Comparison of ENCODE assay signal across 8 cellular contexts in the genomic region with DNA sequence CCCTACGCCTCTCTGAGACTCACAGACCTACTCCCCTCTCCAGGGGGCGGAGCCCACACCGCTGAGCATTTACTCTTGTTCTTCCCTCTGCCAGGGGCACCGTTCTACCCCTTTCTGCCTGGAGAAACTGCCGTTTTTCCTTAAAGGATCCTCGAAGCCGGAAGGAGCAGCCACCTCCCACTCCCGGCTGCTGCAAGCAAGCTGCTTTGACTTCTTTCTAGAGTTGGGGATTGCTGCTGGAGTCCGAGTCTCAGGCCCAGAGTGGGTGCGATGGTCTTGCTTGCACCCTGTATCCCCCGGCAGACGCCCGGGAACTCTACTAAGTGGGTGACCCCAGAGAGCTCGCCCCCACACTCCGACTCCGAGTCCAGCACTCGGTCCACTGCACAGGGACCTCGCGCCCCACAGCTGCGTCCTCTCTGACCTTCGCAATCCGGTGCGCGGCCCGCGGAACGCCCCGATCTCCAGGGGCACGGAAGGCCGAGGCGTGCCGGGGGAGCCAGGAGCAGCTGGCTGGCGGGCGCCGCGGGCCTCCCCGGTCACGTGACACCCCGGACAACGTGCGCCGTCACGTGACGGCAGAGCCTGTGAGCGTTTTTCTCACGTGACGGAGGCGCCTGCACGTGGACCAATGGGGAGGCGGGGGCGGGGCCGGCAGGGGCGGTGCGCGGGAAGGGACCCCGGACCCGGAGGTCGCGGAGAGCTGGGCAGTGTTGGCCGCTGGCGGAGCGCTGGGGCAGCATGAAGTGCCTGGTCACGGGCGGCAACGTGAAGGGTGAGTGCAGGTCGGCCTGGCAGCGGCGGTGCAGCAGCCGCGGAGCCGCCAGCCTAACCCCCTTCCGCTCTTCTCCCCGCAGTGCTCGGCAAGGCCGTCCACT. TPM values are rescaled to one million over a fixed set of nuclear protein-coding genes. Genes with fewer than 3 reads are reported as not detected.
DNase-seq lines count a peak whose midpoint lies in the region; ATAC-seq and TF ChIP-seq lines count a peak whose summit lies in the region.

TSS of gene RAD9A (plus strand) at position 683 of the 878 bp plus-strand sequence. CDS start at position 742, 59 bp downstream.

- intact Hi-C loops in left ventricle myocardium inferior (cut with micrococcal nuclease) = loop anchor here (10.0 kb wide), 1 partner anchor 113 kb away; the partner anchor contains the start of genes CDK2AP2 and PITPNM1
- intact Hi-C loops in prostate gland (cut with DNase I) = no loop called here

- H3K27ac ChIP-seq in left ventricle myocardium inferior (replicated peaks) (peak within 1 kb of the TSS; percentile 89), prostate gland (peak within 1 kb of the TSS; percentile 72 to 80)

- H3K9me3 Mint-ChIP-seq in T-helper 1 cell treated with Interleukin-12 subunit alpha and Interleukin-12 subunit beta and Interleukin-4 antibody, amounts not matched to agents 30 μg/mL and 1 μg/mL, for 36 hours = no peaks in the 10 kb centered on the region

- peak; percentile 54 for ATAC-seq in HG02763 (IDR thresholded peaks at IDR 0.05; ENCODE audit: unreplicated experiment)

- peak within 1 kb of the TSS; percentile 83 for H3K4me3 ChIP-seq in GM08714 (ENCODE audit: low read length)
- H3K4me3 ChIP-seq in left ventricle myocardium inferior = peak within 1 kb of the TSS; percentile 92
- H3K4me3 ChIP-seq in prostate gland = peak within 1 kb of the TSS; percentile 78 to 88

- H3K4me3 Mint-ChIP-seq in T-helper 1 cell treated with Interleukin-12 subunit alpha and Interleukin-12 subunit beta and Interleukin-4 antibody, amounts not matched to agents 30 μg/mL and 1 μg/mL, for 36 hours = peak within 1 kb of the TSS; percentile 91

- TF ChIP-seq CTCF in left ventricle myocardium inferior (IDR thresholded peaks at IDR 0.05; ENCODE audit: borderline replicate concordance) (no peak), prostate gland (IDR thresholded peaks at IDR 0.05) (peak in 1 of 4 experiments; percentile 16)

- H3K9me3 ChIP-seq in left ventricle myocardium inferior (replicated peaks) = no peaks in the 10 kb centered on the region
- no peaks in the 10 kb centered on the region for H3K9me3 ChIP-seq in prostate gland

- H3K36me3 ChIP-seq in left ventricle myocardium inferior (peaks cover 19% of the 10 kb centered on the region), prostate gland (no peaks in the 10 kb centered on the region)

- H3K27me3 ChIP-seq in left ventricle myocardium inferior (ENCODE audit: low read depth) = no peaks in the 10 kb centered on the region
- no peaks in the 10 kb centered on the region for H3K27me3 ChIP-seq in prostate gland (replicated peaks; ENCODE audit: insufficient read depth)

- H3K27ac Mint-ChIP-seq in T-helper 1 cell treated with Interleukin-12 subunit alpha and Interleukin-12 subunit beta and Interleukin-4 antibody, amounts not matched to agents 30 μg/mL and 1 μg/mL, for 36 hours = peak within 1 kb of the TSS; percentile 84

- DNase-seq in NCI-H146 treated with DMSO at 0.1 percent for 48 hours (lab: John Stamatoyannopoulos, UW; ENCODE audit: unreplicated experiment) = peak; percentile 96
- DNase-seq in amniotic epithelial cell (ENCODE audit: low read depth) = peak; percentile 85
- DNase-seq in left ventricle myocardium inferior = peak; percentile 97
- peak; percentile 93 for DNase-seq in prostate gland (ENCODE audit: low spot score)
- peak; percentile 95 for DNase-seq in ureter (ENCODE audit: low spot score)

- peaks cover 30% of the 10 kb centered on the region for H3K4me1 Mint-ChIP-seq in T-helper 1 cell treated with Interleukin-12 subunit alpha and Interleukin-12 subunit beta and Interleukin-4 antibody, amounts not matched to agents 30 μg/mL and 1 μg/mL, for 36 hours (ENCODE audit: low read depth)

- H3K4me1 ChIP-seq in left ventricle myocardium inferior = peaks cover 24% of the 10 kb centered on the region
- peaks cover 6% of the 10 kb centered on the region for H3K4me1 ChIP-seq in prostate gland (replicated peaks)

- peaks cover 18% of the 10 kb centered on the region for H3K36me3 Mint-ChIP-seq in T-helper 1 cell treated with Interleukin-12 subunit alpha and Interleukin-12 subunit beta and Interleukin-4 antibody, amounts not matched to agents 30 μg/mL and 1 μg/mL, for 36 hours (ENCODE audit: low read depth)

- peak; percentile 33 for TF ChIP-seq POLR2A in prostate gland (IDR thresholded peaks at IDR 0.05)

- peaks cover 4% of the 10 kb centered on the region for H3K27me3 Mint-ChIP-seq in T-helper 1 cell treated with Interleukin-12 subunit alpha and Interleukin-12 subunit beta and Interleukin-4 antibody, amounts not matched to agents 30 μg/mL and 1 μg/mL, for 36 hours (ENCODE audit: low read depth)

- under 1% methylated on average over 69 of the region's 75 CpGs for WGBS in prostate gland

RNA-seq across cellular contexts. Expression of gene RAD9A, which starts in this region (rescaled TPM):
- total RNA-seq in left ventricle myocardium inferior (7.0 TPM), prostate gland (10 to 100 TPM; 30.2 to 49.4 TPM), ureter (26.1 TPM)

Comparison
In these comparisons a context has a peak if more than half of its experiments do, and no peak if none do; other contexts are left out.
1. Peak in every context shown above with its lines: DNase-seq, ATAC-seq, H3K4me3 ChIP-seq and H3K27ac ChIP-seq.